In the genomic region with DNA sequence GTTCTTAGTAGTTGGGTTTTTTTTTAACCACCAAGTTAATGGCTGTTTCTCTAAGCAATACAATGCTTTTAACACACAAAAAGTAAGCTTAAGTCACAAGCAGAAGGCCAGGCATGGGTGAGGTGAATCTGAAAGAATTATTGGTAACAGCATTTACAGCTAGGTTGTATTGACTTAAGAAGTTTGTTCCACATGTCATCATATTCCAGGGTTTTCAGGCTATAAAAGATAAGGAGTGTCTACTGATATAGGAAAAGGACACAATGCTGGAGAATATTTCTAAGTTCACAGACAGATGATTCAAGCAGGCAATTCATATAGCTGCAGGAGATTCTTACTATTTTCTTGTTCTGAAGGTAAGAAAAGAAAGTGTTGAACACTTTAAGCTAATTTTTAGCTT, we compare ENCODE assay signal across 17 cellular contexts.
DNase-seq lines count a peak whose midpoint lies in the region; ATAC-seq and TF ChIP-seq lines count a peak whose summit lies in the region.
"Had no signal": no experiment of that assay in that cellular context is flagged by ENCODE, and none has a peak within 500 bp of the region (broad histone marks: within the 10 kb centered on the region; RNA-seq: fewer than 3 reads in every experiment).

No MANE protein-coding gene starts in this region.

- intact Hi-C loops in PC-3 (cut with micrococcal nuclease) (loop anchor here (1.0 kb wide), 1 partner anchor 9 kb away; no protein-coding TSS in a partner anchor), Calu3 (cut with micrococcal nuclease; ENCODE audit: unreplicated experiment) (no loop called here)

- DNase-seq in GM23338 (ENCODE audit: low spot score), result no peak
- no peak for DNase-seq in PC-3
- DNase-seq in fibroblast of the aortic adventitia (ENCODE audit: low read depth), result peak; percentile 20
- peak; percentile 6 for DNase-seq in osteoblast (ENCODE audit: insufficient read length, low spot score, missing footprints)
- DNase-seq in stimulated activated naive CD4-positive, alpha-beta T cell (lab: John Stamatoyannopoulos, UW), result no peak
- no peak for DNase-seq in stimulated activated CD4-positive, alpha-beta T cell treated with anti-CD3 and anti-CD28 coated beads, Interleukin-12 subunit alpha, Interleukin-12 subunit beta, amount 100 ng/mL, for 4 hours
- no peak for DNase-seq in Calu3
- no peak for DNase-seq in hypothalamus (lab: John Stamatoyannopoulos, UW)
- DNase-seq: NCI-H1092, NCI-H146, NCI-H2081, NCI-H510A, NCI-H82 had no signal

- peaks cover 16% of the 10 kb centered on the region for H3K27me3 Mint-ChIP-seq in GM23338 (ENCODE audit: insufficient read depth, low read depth, poor library complexity)
- H3K27me3 Mint-ChIP-seq in Calu3 (ENCODE audit: unreplicated experiment), result no peaks in the 10 kb centered on the region

- H2AFZ ChIP-seq in GM23338, result no peak overlapping the region
- H2AFZ ChIP-seq in PC-3 (ENCODE audit: low read length), result no peak overlapping the region
- no peak overlapping the region for H2AFZ ChIP-seq in osteoblast (ENCODE audit: low read length)

- H3K4me3 ChIP-seq in GM23338 (no peak overlapping the region), PC-3 (ENCODE audit: low read length) (no peak overlapping the region), fibroblast of the aortic adventitia (ENCODE audit: low read depth, low read length) (no peak overlapping the region), osteoblast (ENCODE audit: insufficient read depth, low read length) (no peak overlapping the region)
- H3K4me3 ChIP-seq: SJSA1 had no signal

- H3F3A ChIP-seq in GM23338 (replicated peaks; ENCODE audit: low read depth), result no peaks in the 10 kb centered on the region
- H3F3A ChIP-seq in PC-3 (ENCODE audit: low read length, unreplicated experiment), result no peaks in the 10 kb centered on the region

- H3K36me3 Mint-ChIP-seq in GM23338 (ENCODE audit: low read depth) (peaks cover 22% of the 10 kb centered on the region), Calu3 (ENCODE audit: insufficient read depth, unreplicated experiment) (peaks cover 6% of the 10 kb centered on the region)

- H3K79me2 ChIP-seq in GM23338 (replicated peaks; ENCODE audit: insufficient read depth) (peaks cover 92% of the 10 kb centered on the region), PC-3 (ENCODE audit: low read length) (no peaks in the 10 kb centered on the region), osteoblast (ENCODE audit: insufficient read depth, low read length) (peaks cover 81% of the 10 kb centered on the region)

- CTCF ChIA-PET in PC-3 (lab: Charles Lee) (interaction anchor here (0.6 kb wide), 1 partner anchor 11 kb away, joined by 3 read pairs; no protein-coding TSS in a partner anchor), Calu3 (lab: Charles Lee) (interaction anchor here (0.8 to 1.0 kb wide), 2 partner anchors 10 to 254 kb away, joined by 3 read pairs; partner anchors contain the start of gene SRP9)

- H3K9me3 Mint-ChIP-seq in GM23338 (peaks cover 3% of the 10 kb centered on the region; the same call in 2 of the 3 replicates), Calu3 (ENCODE audit: low read depth, unreplicated experiment) (no peaks in the 10 kb centered on the region)

- H3K9me3 ChIP-seq in PC-3 (ENCODE audit: low read length) (no peaks in the 10 kb centered on the region), osteoblast (ENCODE audit: low read depth, low read length) (no peaks in the 10 kb centered on the region)
- H3K9me3 ChIP-seq: SJSA1 had no signal

- H3K27me3 ChIP-seq in GM23338 (ENCODE audit: insufficient read depth), result no peaks in the 10 kb centered on the region
- no peaks in the 10 kb centered on the region for H3K27me3 ChIP-seq in PC-3 (ENCODE audit: low read length)
- H3K27me3 ChIP-seq in osteoblast (ENCODE audit: insufficient read depth, low read length), result no peaks in the 10 kb centered on the region
- H3K27me3 ChIP-seq: SJSA1 had no signal

- H3K4me1 ChIP-seq in GM23338 (ENCODE audit: insufficient read depth), result peaks cover 63% of the 10 kb centered on the region
- H3K4me1 ChIP-seq in PC-3 (ENCODE audit: insufficient read depth, low read length), result no peaks in the 10 kb centered on the region
- no peaks in the 10 kb centered on the region for H3K4me1 ChIP-seq in osteoblast (ENCODE audit: insufficient read depth, low read length)
- H3K4me1 ChIP-seq: SJSA1 had no signal

- H3K27ac Mint-ChIP-seq in GM23338, result peak overlapping the region; percentile 38
- no peak overlapping the region for H3K27ac Mint-ChIP-seq in Calu3 (ENCODE audit: unreplicated experiment)

- H3K4me3 Mint-ChIP-seq in GM23338 (no peak overlapping the region), Calu3 (ENCODE audit: low read depth, unreplicated experiment) (no peak overlapping the region)

- H4K20me1 ChIP-seq in GM23338 (replicated peaks; ENCODE audit: insufficient read depth) (peaks cover 17% of the 10 kb centered on the region), PC-3 (ENCODE audit: low read length) (no peaks in the 10 kb centered on the region), osteoblast (ENCODE audit: insufficient read depth, low read length) (peaks cover 37% of the 10 kb centered on the region)

- peaks cover 48% of the 10 kb centered on the region for H3K4me1 Mint-ChIP-seq in GM23338
- peaks cover 9% of the 10 kb centered on the region for H3K4me1 Mint-ChIP-seq in Calu3 (ENCODE audit: low read depth, unreplicated experiment)

- ATAC-seq in GM23338 (no peak), PC-3 (peak; percentile 29; the same call in 1 of the 2 replicates)
- ATAC-seq: HepG2 had no signal

- H3K4me2 ChIP-seq in GM23338 (no peak overlapping the region), PC-3 (ENCODE audit: low read length) (no peak overlapping the region), osteoblast (ENCODE audit: insufficient read depth, low read length) (no peak overlapping the region)
- H3K4me2 ChIP-seq: KMS-11 had no signal

- POLR2A ChIA-PET in PC-3 (lab: Charles Lee; ENCODE audit: unreplicated experiment), result no interaction called here

- H3K27ac ChIP-seq in GM23338 (ENCODE audit: low read depth), result peak overlapping the region; percentile 29; the same call in 1 of the 2 replicates
- H3K27ac ChIP-seq in PC-3 (ENCODE audit: low read length), result no peak overlapping the region
- H3K27ac ChIP-seq in osteoblast (ENCODE audit: low read depth, low read length), result no peak overlapping the region
- H3K27ac ChIP-seq: C4-2B, KMS-11, SJSA1 had no signal

- TF ChIP-seq CTCF in GM23338 (conservative IDR thresholded peaks at IDR 0.05; ENCODE audit: low read depth in 2 of 2) (no peak), PC-3 (conservative IDR thresholded peaks at IDR 0.05; ENCODE audit: low read depth, low read length) (no peak), fibroblast of the aortic adventitia (IDR thresholded peaks at IDR 0.05; ENCODE audit: insufficient read depth, low read length) (no peak), osteoblast (IDR thresholded peaks at IDR 0.05; ENCODE audit: extremely low read depth, low read depth, low read length) (no peak), Calu3 (IDR thresholded peaks at IDR 0.05; ENCODE audit: unreplicated experiment) (no peak)

- H3K9ac ChIP-seq in PC-3 (ENCODE audit: low read length), result no peak overlapping the region
- H3K9ac ChIP-seq: KMS-11 had no signal

- H3K36me3 ChIP-seq in GM23338 (ENCODE audit: insufficient read depth) (no peaks in the 10 kb centered on the region), PC-3 (ENCODE audit: low read depth, low read length) (no peaks in the 10 kb centered on the region; the same call in 1 of the 2 replicates), osteoblast (ENCODE audit: insufficient read depth, low read length) (peaks cover 17% of the 10 kb centered on the region)

- BruUV-seq in PC-3 (replicated peaks; lab: Mats Ljungman, UMichigan) (no TSS peak), Calu3 (replicated peaks; lab: Mats Ljungman, UMichigan) (no TSS peak)

- H3K9me2 ChIP-seq in GM23338 (ENCODE audit: insufficient read depth), result no peaks in the 10 kb centered on the region
- H3K9me2 ChIP-seq in PC-3 (replicated peaks; ENCODE audit: low read length), result no peaks in the 10 kb centered on the region

TF ChIP-seq in GM23338, 12 proteins besides CTCF, POLR2A, EP300 and RAD21:
- no peak for TF ChIP-seq EZH2 (IDR thresholded peaks at IDR 0.05; ENCODE audit: low read depth, unreplicated experiment)
- no peak for TF ChIP-seq CREB1 (CRISPR knock-in tag; IDR thresholded peaks at IDR 0.05; ENCODE audit: low read depth)
- no peak for TF ChIP-seq NANOG (IDR thresholded peaks at IDR 0.05; ENCODE audit: borderline replicate concordance)
- TF ChIP-seq EZH2phosphoT487 (IDR thresholded peaks at IDR 0.05; ENCODE audit: unreplicated experiment), result no peak
- no peak for TF ChIP-seq JUNB (IDR thresholded peaks at IDR 0.05; ENCODE audit: unreplicated experiment)
- TF ChIP-seq ZNF114 (CRISPR knock-in tag; IDR thresholded peaks at IDR 0.05), result no peak
- TF ChIP-seq ETS1 (IDR thresholded peaks at IDR 0.05), result no peak
- no peak for TF ChIP-seq ZNF331 (CRISPR knock-in tag; IDR thresholded peaks at IDR 0.05; ENCODE audit: low read depth)

Comparison
In these comparisons a context has a peak if more than half of its experiments do, and no peak if none do; other contexts are left out.
1. DNase-seq: peak in fibroblast of the aortic adventitia (single experiment) and osteoblast (single experiment); none in GM23338 (single experiment), PC-3 (single experiment), stimulated activated naive CD4-positive, alpha-beta T cell (0 of 6), stimulated activated CD4-positive, alpha-beta T cell treated with anti-CD3 and anti-CD28 coated beads, Interleukin-12 subunit alpha, Interleukin-12 subunit beta, amount 100 ng/mL, for 4 hours (single experiment), Calu3 (single experiment) and hypothalamus (0 of 51).